ENCODE assay signal across 10 cellular contexts in the genomic region with DNA sequence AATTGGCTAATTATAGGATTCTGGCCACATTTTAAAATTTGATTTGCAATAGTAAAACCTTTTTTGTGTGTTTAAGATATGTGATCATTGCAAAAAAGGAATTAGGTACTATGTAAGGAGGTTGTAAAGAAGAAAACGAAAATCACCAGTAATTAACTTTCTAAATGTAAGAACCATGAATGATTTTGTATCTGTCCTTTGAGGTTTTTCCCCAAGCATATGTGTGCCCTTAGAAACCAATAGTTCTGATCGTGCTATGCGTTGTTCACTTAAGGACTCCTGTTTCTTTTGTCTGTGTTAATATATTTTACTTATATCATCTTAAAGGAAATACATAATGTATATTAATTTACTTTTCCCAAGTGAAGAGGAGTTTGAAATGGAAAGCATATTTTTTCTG.
DNase-seq lines count a peak whose midpoint lies in the region; ATAC-seq and TF ChIP-seq lines count a peak whose summit lies in the region.
"Had no signal": no experiment of that assay in that cellular context is flagged by ENCODE, and none has a peak within 500 bp of the region (broad histone marks: within the 10 kb centered on the region; RNA-seq: fewer than 3 reads in every experiment).

No MANE protein-coding gene starts in this region.

- H3K4me2 ChIP-seq in mammary epithelial cell (ENCODE audit: insufficient read depth, low read depth, low read length), result peak overlapping the region; percentile 57

- H2AFZ ChIP-seq in mammary epithelial cell (ENCODE audit: low read depth, low read length), result no peak overlapping the region

- no peak overlapping the region for H3K4me3 Mint-ChIP-seq in activated CD4-positive, alpha-beta T cell treated with anti-CD3 and anti-CD28 coated beads for 36 hours
- no peak overlapping the region for H3K4me3 Mint-ChIP-seq in endodermal cell

- WGBS in mammary epithelial cell (ENCODE audit: low coverage, missing lambda C conversion rate), result 100% methylated on average over 3 of the region's 3 CpGs
- WGBS in endodermal cell (ENCODE audit: insufficient coverage in 1 of 2, insufficient read length in 1 of 2), 2 experiments, result 100% methylated on average over 1 to 2 of the region's 3 CpGs

- H3K27me3 Mint-ChIP-seq in activated CD4-positive, alpha-beta T cell treated with anti-CD3 and anti-CD28 coated beads for 36 hours, result peaks cover 2% of the 10 kb centered on the region
- no peaks in the 10 kb centered on the region for H3K27me3 Mint-ChIP-seq in endodermal cell (ENCODE audit: insufficient read depth)

- TF ChIP-seq CTCF in mammary epithelial cell (conservative IDR thresholded peaks at IDR 0.05 in 1 of 2, IDR thresholded peaks at IDR 0.05 in 1 of 2; ENCODE audit: extremely low read depth in 1 of 2, insufficient read depth in 1 of 2, low read depth in 1 of 2, low read length in 2 of 2) (no peak), endodermal cell (conservative IDR thresholded peaks at IDR 0.05) (no peak)

- H3K4me1 Mint-ChIP-seq in activated CD4-positive, alpha-beta T cell treated with anti-CD3 and anti-CD28 coated beads for 36 hours, result no peaks in the 10 kb centered on the region
- peaks cover 3% of the 10 kb centered on the region for H3K4me1 Mint-ChIP-seq in endodermal cell

- in situ Hi-C loops in mammary epithelial cell (cut with MboI; ENCODE audit: low sequenced_read_pairs in 2 of 2), result no loop called here

- H3K36me3 ChIP-seq in mammary epithelial cell (ENCODE audit: insufficient read depth, low read length) (no peaks in the 10 kb centered on the region), endodermal cell (ENCODE audit: control insufficient read depth, insufficient read depth, low read length) (no peaks in the 10 kb centered on the region)
- H3K36me3 ChIP-seq: ascending aorta, thoracic aorta had no signal

- CTCF ChIA-PET in mammary epithelial cell (lab: Charles Lee; ENCODE audit: low non-redundant PET), result no interaction called here
- CTCF ChIA-PET in activated CD4-positive, alpha-beta T cell treated with anti-CD3 and anti-CD28 coated beads for 36 hours (lab: Charles Lee), result interaction anchor here (1.0 kb wide), 1 partner anchor 52 kb away, joined by 4 read pairs; no protein-coding TSS in a partner anchor

- H3K4me1 ChIP-seq in mammary epithelial cell (ENCODE audit: insufficient read depth, low read length), result no peaks in the 10 kb centered on the region
- H3K4me1 ChIP-seq in endodermal cell (ENCODE audit: control insufficient read depth, insufficient read depth, low read length), result peaks cover 6% of the 10 kb centered on the region
- H3K4me1 ChIP-seq: ascending aorta had no signal

- H3K79me2 ChIP-seq in mammary epithelial cell (ENCODE audit: insufficient read depth, low read length), result no peaks in the 10 kb centered on the region

- H3K9ac ChIP-seq in mammary epithelial cell (ENCODE audit: insufficient read depth, low read length), result no peak overlapping the region
- H3K9ac ChIP-seq in endodermal cell (ENCODE audit: extremely low read depth, low read length, poor library complexity, severe bottlenecking), result no peak overlapping the region

- H3K36me3 Mint-ChIP-seq in activated CD4-positive, alpha-beta T cell treated with anti-CD3 and anti-CD28 coated beads for 36 hours (ENCODE audit: low read depth), result no peaks in the 10 kb centered on the region
- no peaks in the 10 kb centered on the region for H3K36me3 Mint-ChIP-seq in endodermal cell (ENCODE audit: low read depth)

- H3K27me3 ChIP-seq in mammary epithelial cell (ENCODE audit: insufficient read depth, low read length) (no peaks in the 10 kb centered on the region), endodermal cell (ENCODE audit: control insufficient read depth, insufficient read depth, low read length, poor library complexity, severe bottlenecking) (no peaks in the 10 kb centered on the region)
- H3K27me3 ChIP-seq: ascending aorta had no signal

- no TSS peak for BruUV-seq in mammary epithelial cell (replicated peaks; lab: Mats Ljungman, UMichigan)

- ATAC-seq in GM18868 (IDR thresholded peaks at IDR 0.05; ENCODE audit: unreplicated experiment) (peak; percentile 47), GM21737 (IDR thresholded peaks at IDR 0.05; ENCODE audit: unreplicated experiment) (peak; percentile 36), HG03280 (IDR thresholded peaks at IDR 0.05; ENCODE audit: unreplicated experiment) (peak; percentile 37)
- no peak for ATAC-seq in activated CD4-positive, alpha-beta T cell treated with anti-CD3 and anti-CD28 coated beads for 36 hours

- intact Hi-C loops in mammary epithelial cell (cut with micrococcal nuclease), result no loop called here
- intact Hi-C loops in activated CD4-positive, alpha-beta T cell treated with anti-CD3 and anti-CD28 coated beads for 36 hours (cut with DNase I, micrococcal nuclease), result loop anchor here in 1 of 2 experiments (10.0 kb wide), 1 partner anchor 272 kb away; no protein-coding TSS in a partner anchor

- H3K4me3 ChIP-seq in mammary epithelial cell (replicated peaks in 1 of 3; ENCODE audit: insufficient read depth in 1 of 3, low read depth in 2 of 3, low read length in 3 of 3) (no peak overlapping the region), endodermal cell (ENCODE audit: low read length) (no peak overlapping the region)
- H3K4me3 ChIP-seq: ascending aorta, thoracic aorta had no signal

- DNase-seq in mammary epithelial cell (no peak), islet precursor cell (no peak), endodermal cell (no peak), T-helper 2 cell (no peak)
- DNase-seq in activated CD4-positive, alpha-beta T cell treated with anti-CD3 and anti-CD28 coated beads for 36 hours, result no peak

- H3K27ac ChIP-seq in mammary epithelial cell (ENCODE audit: insufficient read depth, low read depth, low read length), result no peak overlapping the region
- no peak overlapping the region for H3K27ac ChIP-seq in endodermal cell (ENCODE audit: low read depth, low read length)
- H3K27ac ChIP-seq: ascending aorta, thoracic aorta had no signal

- H3K9me3 Mint-ChIP-seq in activated CD4-positive, alpha-beta T cell treated with anti-CD3 and anti-CD28 coated beads for 36 hours (ENCODE audit: low read depth), result peaks cover 1% of the 10 kb centered on the region
- H3K9me3 Mint-ChIP-seq in endodermal cell, result no peaks in the 10 kb centered on the region

- no peaks in the 10 kb centered on the region for H3K9me3 ChIP-seq in mammary epithelial cell (replicated peaks; ENCODE audit: insufficient read depth, low read length)
- peaks cover 5% of the 10 kb centered on the region for H3K9me3 ChIP-seq in endodermal cell (ENCODE audit: control insufficient read depth, low read length)
- H3K9me3 ChIP-seq: ascending aorta, thoracic aorta had no signal

- no peaks in the 10 kb centered on the region for H4K20me1 ChIP-seq in mammary epithelial cell (ENCODE audit: insufficient read depth, low read length)

- H3K27ac Mint-ChIP-seq in activated CD4-positive, alpha-beta T cell treated with anti-CD3 and anti-CD28 coated beads for 36 hours, result no peak overlapping the region
- no peak overlapping the region for H3K27ac Mint-ChIP-seq in endodermal cell

- POLR2A ChIA-PET in activated CD4-positive, alpha-beta T cell treated with anti-CD3 and anti-CD28 coated beads for 36 hours (lab: Charles Lee), result no interaction called here

- dilution Hi-C loops in mammary epithelial cell (cut with HindIII; ENCODE audit: low sequenced_read_pairs), result no loop called here
